Comparison of ENCODE assay signal across 19 cellular contexts in genomic region chr1:25096307-25097150, GRCh38.
DNase-seq lines count a peak whose midpoint lies in the region; ATAC-seq and TF ChIP-seq lines count a peak whose summit lies in the region.
"Had no signal": no experiment of that assay in that cellular context is flagged by ENCODE, and none has a peak within 500 bp of the region (broad histone marks: within the 10 kb centered on the region; RNA-seq: fewer than 3 reads in every experiment).

No MANE protein-coding gene starts in this region.

- H3K23ac ChIP-seq in trophoblast cell (ENCODE audit: low read length) = no peak overlapping the region

- H4K91ac ChIP-seq in trophoblast cell (ENCODE audit: low read depth, low read length) = no peak overlapping the region

- H2BK120ac ChIP-seq in trophoblast cell (ENCODE audit: insufficient read depth, low read length, poor library complexity) = no peak overlapping the region

- H3K79me2 ChIP-seq in trophoblast cell (ENCODE audit: control insufficient read depth, insufficient read depth, low read length, poor library complexity) = no peaks in the 10 kb centered on the region
- no peaks in the 10 kb centered on the region for H3K79me2 ChIP-seq in hepatocyte

- no peak overlapping the region for H2BK12ac ChIP-seq in trophoblast cell (ENCODE audit: low read length)

- H3K27me3 ChIP-seq in trophoblast cell (ENCODE audit: insufficient read depth, low read length) = no peaks in the 10 kb centered on the region
- no peaks in the 10 kb centered on the region for H3K27me3 ChIP-seq in hepatocyte
- H3K27me3 ChIP-seq: SJSA1 had no signal

- no peaks in the 10 kb centered on the region for H3K79me1 ChIP-seq in trophoblast cell (ENCODE audit: low read length)

- CTCF ChIA-PET in activated CD8-positive, alpha-beta memory T cell treated with anti-CD3 and anti-CD28 coated beads, Interleukin-2, amount 10 ng/mL, durations not matched to agents 7 days and 5 days (lab: Charles Lee) = interaction anchor here (0.5 to 8.9 kb wide), 14 partner anchors 19 to 248 kb away, joined by 3 to 114 read pairs (median 4); partner anchors contain the start of gene RUNX3

- no peak overlapping the region for H3K4me3 ChIP-seq in trophoblast cell (ENCODE audit: low read depth, low read length)
- no peak overlapping the region for H3K4me3 ChIP-seq in hepatocyte
- H3K4me3 ChIP-seq: heart left ventricle, SJSA1 had no signal

- peaks cover 77% of the 10 kb centered on the region for H3K4me1 Mint-ChIP-seq in activated CD8-positive, alpha-beta memory T cell treated with anti-CD3 and anti-CD28 coated beads, Interleukin-2, amount 10 ng/mL, durations not matched to agents 7 days and 5 days

- no CpG with 5 or more reads among the region's 8 CpGs for WGBS in trophoblast cell (ENCODE audit: extremely low coverage, insufficient coverage, insufficient read length)
- WGBS in hepatocyte (ENCODE audit: low lambda C conversion rate, missing lambda C conversion rate) = 76% methylated on average over 8 of the region's 8 CpGs

- H4K12ac ChIP-seq in trophoblast cell (ENCODE audit: low read depth, low read length) = no peak overlapping the region

- H2AK5ac ChIP-seq in trophoblast cell (ENCODE audit: low read length) = no peak overlapping the region

- TF ChIP-seq CTCF in hepatocyte (IDR thresholded peaks at IDR 0.05; ENCODE audit: poor library complexity) = no peak

- H3K4ac ChIP-seq in trophoblast cell (ENCODE audit: low read depth, low read length) = no peak overlapping the region

- no peak overlapping the region for H3K9ac ChIP-seq in trophoblast cell (ENCODE audit: low read length)

- no peak overlapping the region for H3K27ac ChIP-seq in trophoblast cell (ENCODE audit: low read depth, low read length)
- H3K27ac ChIP-seq in hepatocyte = no peak overlapping the region
- H3K27ac ChIP-seq: heart left ventricle, SJSA1 had no signal

- H3K14ac ChIP-seq in trophoblast cell (ENCODE audit: low read length) = no peak overlapping the region

- H3K4me3 Mint-ChIP-seq in activated CD8-positive, alpha-beta memory T cell treated with anti-CD3 and anti-CD28 coated beads, Interleukin-2, amount 10 ng/mL, durations not matched to agents 7 days and 5 days = peak overlapping the region; percentile 16
- H3K4me3 Mint-ChIP-seq: nephron progenitor cell had no signal

- no peak overlapping the region for H3K4me2 ChIP-seq in trophoblast cell (ENCODE audit: low read length)
- H3K4me2 ChIP-seq in hepatocyte = no peak overlapping the region

- H2AFZ ChIP-seq in trophoblast cell (ENCODE audit: insufficient read depth, low read length, poor library complexity) (no peak overlapping the region), hepatocyte (no peak overlapping the region)

- H3K9me3 Mint-ChIP-seq in activated CD8-positive, alpha-beta memory T cell treated with anti-CD3 and anti-CD28 coated beads, Interleukin-2, amount 10 ng/mL, durations not matched to agents 7 days and 5 days (ENCODE audit: low read depth) = no peaks in the 10 kb centered on the region

- peaks cover 24% of the 10 kb centered on the region for H3K27me3 Mint-ChIP-seq in activated CD8-positive, alpha-beta memory T cell treated with anti-CD3 and anti-CD28 coated beads, Interleukin-2, amount 10 ng/mL, durations not matched to agents 7 days and 5 days

- H3K9me3 ChIP-seq in trophoblast cell (ENCODE audit: insufficient read depth, low read depth, low read length) (no peaks in the 10 kb centered on the region), hepatocyte (ENCODE audit: low read depth) (no peaks in the 10 kb centered on the region)
- H3K9me3 ChIP-seq: SJSA1 had no signal

- no peak for ATAC-seq in activated CD8-positive, alpha-beta memory T cell treated with anti-CD3 and anti-CD28 coated beads, Interleukin-2, amount 10 ng/mL, durations not matched to agents 7 days and 5 days
- ATAC-seq: esophagus mucosa, HCT116, heart left ventricle had no signal

- DNase-seq in activated CD8-positive, alpha-beta memory T cell treated with anti-CD3 and anti-CD28 coated beads, Interleukin-2, amount 10 ng/mL, durations not matched to agents 7 days and 5 days = no peak
- no peak for DNase-seq in activated CD8-positive, alpha-beta memory T cell treated with anti-CD3 and anti-CD28 coated beads, Interleukin-2, amount 50 U/mL, for 4 hours
- peak; percentile 34 for DNase-seq in M059J (ENCODE audit: low read depth)
- DNase-seq in amniotic epithelial cell (ENCODE audit: low read depth) = peak; percentile 63
- DNase-seq in trophoblast cell = peak; percentile 31 to 63
- DNase-seq in NCI-H2196 treated with DMSO at 0.1 percent for 48 hours (lab: John Stamatoyannopoulos, UW; ENCODE audit: unreplicated experiment) = no peak
- DNase-seq in NCI-H2081 treated with DMSO at 0.1 percent for 48 hours (lab: John Stamatoyannopoulos, UW) = no peak
- DNase-seq in hepatocyte (ENCODE audit: low spot score) = no peak
- DNase-seq: activated CD4-positive, alpha-beta T cell treated with anti-CD3 and anti-CD28 coated beads, Interleukin-2, amount 50 U/mL, for 1 hour; Calu3; heart left ventricle; mammary epithelial cell; NCI-H187; NCI-H526 treated with DMSO at 0.1 percent for 48 hours; nephron progenitor cell; OCI-M1 had no signal

- H4K20me1 ChIP-seq in hepatocyte (ENCODE audit: insufficient read depth, poor library complexity, severe bottlenecking) = no peaks in the 10 kb centered on the region

- H3K36me3 Mint-ChIP-seq in activated CD8-positive, alpha-beta memory T cell treated with anti-CD3 and anti-CD28 coated beads, Interleukin-2, amount 10 ng/mL, durations not matched to agents 7 days and 5 days = peaks cover 18% of the 10 kb centered on the region

- H3K36me3 ChIP-seq in trophoblast cell (ENCODE audit: control insufficient read depth in 1 of 2, insufficient read depth in 2 of 2, low read length in 2 of 2) (no peaks in the 10 kb centered on the region), hepatocyte (replicated peaks; ENCODE audit: insufficient read depth, low read depth) (no peaks in the 10 kb centered on the region)
- H3K36me3 ChIP-seq: heart left ventricle, SJSA1 had no signal

- H2BK5ac ChIP-seq in trophoblast cell (ENCODE audit: low read depth, low read length, poor library complexity) = no peak overlapping the region

- H4K8ac ChIP-seq in trophoblast cell (ENCODE audit: low read depth, low read length) = no peak overlapping the region

- H3K4me1 ChIP-seq in trophoblast cell (ENCODE audit: control insufficient read depth in 1 of 2, insufficient read depth in 2 of 2, low read length in 2 of 2) (no peaks in the 10 kb centered on the region), hepatocyte (ENCODE audit: insufficient read depth) (no peaks in the 10 kb centered on the region)
- H3K4me1 ChIP-seq: SJSA1 had no signal

- H3K9me2 ChIP-seq in hepatocyte (replicated peaks; ENCODE audit: insufficient read depth) = no peaks in the 10 kb centered on the region

- peak overlapping the region; percentile 85 for H3K27ac Mint-ChIP-seq in activated CD8-positive, alpha-beta memory T cell treated with anti-CD3 and anti-CD28 coated beads, Interleukin-2, amount 10 ng/mL, durations not matched to agents 7 days and 5 days
- H3K27ac Mint-ChIP-seq: nephron progenitor cell had no signal

- no peak overlapping the region for H3K18ac ChIP-seq in trophoblast cell (ENCODE audit: low read length)

Comparison
In these comparisons a context has a peak if more than half of its experiments do, and no peak if none do; other contexts are left out.
1. DNase-seq: peak in M059J (single experiment), amniotic epithelial cell (single experiment) and trophoblast cell (2 of 2); none in activated CD8-positive, alpha-beta memory T cell treated with anti-CD3 and anti-CD28 coated beads, Interleukin-2, amount 10 ng/mL, durations not matched to agents 7 days and 5 days (single experiment), activated CD8-positive, alpha-beta memory T cell treated with anti-CD3 and anti-CD28 coated beads, Interleukin-2, amount 50 U/mL, for 4 hours (single experiment), NCI-H2196 treated with DMSO at 0.1 percent for 48 hours (single experiment), NCI-H2081 treated with DMSO at 0.1 percent for 48 hours (single experiment) and hepatocyte (single experiment).